Comparison of ENCODE assay signal across 38 cellular contexts in genomic region chr3:161405087-161405486, GRCh38. TPM values are rescaled to one million over a fixed set of nuclear protein-coding genes. Genes with fewer than 3 reads are reported as not detected.
"Had no signal": no experiment of that assay in that cellular context is flagged by ENCODE, and none has a peak within 500 bp of the region (broad histone marks: within the 10 kb centered on the region; RNA-seq: fewer than 3 reads in every experiment).

No MANE protein-coding gene starts in this region.

- H3K27ac ChIP-seq: KMS-11 had no signal

- H3K4me3 ChIP-seq: MG63 had no signal

- H3K27me3 ChIP-seq: MG63 had no signal

- H3K9me3 ChIP-seq: MG63 had no signal

- H3K36me3 ChIP-seq: MG63 had no signal

- DNase-seq: Karpas-422, Kasumi-1, MG63, MV-4-11, NCI-H1048, NCI-H1092, NCI-H1092 treated with DMSO at 0.1 percent for 48 hours, NCI-H1105, NCI-H1105 treated with DMSO at 0.1 percent for 48 hours, NCI-H1417, NCI-H1417 treated with DMSO at 0.1 percent for 48 hours, NCI-H1436, NCI-H1436 treated with DMSO at 0.1 percent for 48 hours, NCI-H146, NCI-H1694, NCI-H1694 treated with DMSO at 0.1 percent for 48 hours, NCI-H187, NCI-H187 treated with DMSO at 0.1 percent for 48 hours, NCI-H1930, NCI-H2029, NCI-H2029 treated with DMSO at 0.1 percent for 48 hours, NCI-H2081, NCI-H2081 treated with DMSO at 0.1 percent for 48 hours, NCI-H2107, NCI-H2171, NCI-H2171 treated with DMSO at 0.1 percent for 48 hours, NCI-H2227 treated with DMSO at 0.1 percent for 48 hours, NCI-H226, NCI-H345, NCI-H446, NCI-H446 treated with DMSO at 0.1 percent for 48 hours, NCI-H510A, NCI-H510A treated with DMSO at 0.1 percent for 48 hours had no signal

RNA-seq across cellular contexts. Expression of gene SPTSSB, which starts 33.8 kb away (rescaled TPM):
- total RNA-seq: LHCN-M2, M059J, MCF 10A, NCI-H460 had no signal
